8 cellular contexts compared by ENCODE assay signal in the genomic region with DNA sequence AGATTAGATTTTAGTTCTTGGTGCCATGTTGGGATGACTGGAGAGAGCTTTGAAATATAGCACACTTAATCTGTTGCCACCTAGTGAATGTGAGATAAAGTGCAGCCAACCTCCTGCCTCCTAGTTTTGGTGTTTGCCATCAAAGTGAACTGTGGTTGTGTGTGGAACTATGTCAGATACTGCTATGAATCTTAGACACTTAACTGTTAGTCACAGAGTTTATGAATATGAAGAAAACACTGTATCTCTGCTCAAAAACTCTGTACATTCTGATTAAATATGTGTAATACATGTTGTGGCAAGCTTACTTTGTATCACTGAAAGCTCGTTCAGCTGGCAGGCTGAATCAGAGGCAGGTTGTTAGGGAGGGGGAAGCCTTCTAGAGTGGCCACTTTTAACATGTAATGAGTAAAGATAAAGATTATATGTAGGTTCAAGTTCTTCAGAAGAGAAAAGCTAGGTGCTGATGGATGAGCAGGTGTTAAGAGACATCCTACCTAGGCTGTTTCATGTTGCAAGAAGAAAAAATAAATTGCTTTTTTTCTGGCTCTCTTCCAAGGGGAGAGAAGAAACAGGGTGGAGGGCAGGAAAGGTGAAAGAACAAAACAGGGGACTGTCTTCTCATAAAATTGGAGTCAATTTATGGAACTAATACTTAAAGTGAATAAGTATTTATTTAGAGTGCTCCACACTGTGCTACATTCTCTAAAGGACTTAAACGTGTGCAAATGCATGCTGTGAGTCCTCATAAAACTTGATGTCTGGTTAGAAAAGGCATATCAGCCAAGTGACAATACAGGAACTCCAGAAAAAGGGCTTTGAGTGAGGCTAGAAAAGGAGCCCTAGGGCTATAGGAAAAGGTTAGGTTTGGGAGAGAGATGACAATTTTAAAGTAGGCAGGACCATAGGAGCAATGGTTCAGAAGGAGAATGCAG. TPM values are rescaled to one million over a fixed set of nuclear protein-coding genes. Genes with fewer than 3 reads are reported as not detected.
DNase-seq lines count a peak whose midpoint lies in the region; ATAC-seq and TF ChIP-seq lines count a peak whose summit lies in the region.

No MANE protein-coding gene starts in this region.

- H3K4me3 ChIP-seq in HFF-Myc (replicated peaks; ENCODE audit: low read depth, low read length) = no peak overlapping the region

- DNase-seq in DMS 273 (lab: John Stamatoyannopoulos, UW; ENCODE audit: unreplicated experiment) (peak; percentile 78), HFF-Myc (ENCODE audit: extremely low read depth, low read depth) (no peak), RPMI8226 (peak; percentile 35), Right ventricle myocardium superior (no peak), posterior vena cava (ENCODE audit: low spot score) (no peak)
- no peak for DNase-seq in stimulated activated CD8-positive, alpha-beta memory T cell treated with anti-CD3 and anti-CD28 coated beads, Interleukin-4, amount 100 ng/mL, for 48 hours

- intact Hi-C loops in Right ventricle myocardium superior (cut with DNase I) = no loop called here
- intact Hi-C loops in posterior vena cava (cut with DNase I) = loop anchor here (5.0 to 10.0 kb wide), 2 partner anchors 72 to 1960 kb away; no protein-coding TSS in a partner anchor

- ATAC-seq in Right ventricle myocardium superior (ENCODE audit: poor library complexity) = peak; percentile 69
- no peak for ATAC-seq in GM19463 (IDR thresholded peaks at IDR 0.05; ENCODE audit: unreplicated experiment)
- ATAC-seq in HG03095 (IDR thresholded peaks at IDR 0.05; ENCODE audit: unreplicated experiment) = no peak

- TF ChIP-seq CTCF in HFF-Myc (IDR thresholded peaks at IDR 0.05; ENCODE audit: low read depth, low read length, missing control alignments) = peak; percentile 42

RNA-seq across cellular contexts. Expression of gene LAMB1, which starts 14.1 kb away (rescaled TPM):
- total RNA-seq in Right ventricle myocardium superior = 62.1 TPM
- 100 to 1,000 TPM; 109 to 176 TPM for total RNA-seq in posterior vena cava

Comparison
In these comparisons a context has a peak if more than half of its experiments do, and no peak if none do; other contexts are left out.
1. DNase-seq: peak in DMS 273 (single experiment) and RPMI8226 (single experiment); none in HFF-Myc (single experiment), Right ventricle myocardium superior (single experiment), posterior vena cava (single experiment) and stimulated activated CD8-positive, alpha-beta memory T cell treated with anti-CD3 and anti-CD28 coated beads, Interleukin-4, amount 100 ng/mL, for 48 hours (single experiment).